In genomic region chr12:79935021-79935623, GRCh38 we compare ENCODE assay signal across 1 cellular context.
TF ChIP-seq lines count a peak whose summit lies in the region.

TSS of gene PPP1R12A (minus strand) at chr12:79935097. CDS start at chr12:79934931, 166 bp downstream.

TF ChIP-seq in HepG2, 621 proteins besides CTCF, POLR2A, EP300 and RAD21 (continued from another document and continues in another):
- TF ChIP-seq ZNF451 (CRISPR knock-in tag; IDR thresholded peaks at IDR 0.05) (no peak), PRDM15 (CRISPR knock-in tag; IDR thresholded peaks at IDR 0.05) (no peak), ZNF737 (CRISPR knock-in tag; IDR thresholded peaks at IDR 0.05; ENCODE audit: borderline replicate concordance) (no peak), NFRKB (IDR thresholded peaks at IDR 0.05) (no peak), ZNF430 (CRISPR knock-in tag; IDR thresholded peaks at IDR 0.05) (no peak), RBM39 (IDR thresholded peaks at IDR 0.05; ENCODE audit: low read depth, low read length, poor library complexity, severe bottlenecking) (peak; percentile 18), GLI4 (CRISPR knock-in tag; IDR thresholded peaks at IDR 0.05; ENCODE audit: borderline replicate concordance) (no peak), ZNF570 (CRISPR knock-in tag; IDR thresholded peaks at IDR 0.05; ENCODE audit: borderline replicate concordance) (no peak), GABPB1 (CRISPR knock-in tag; IDR thresholded peaks at IDR 0.05) (peak; percentile 88), ZNF550 (CRISPR knock-in tag; IDR thresholded peaks at IDR 0.05; ENCODE audit: borderline replicate concordance) (no peak), RNF219 (CRISPR knock-in tag; IDR thresholded peaks at IDR 0.05) (no peak), SMC3 (IDR thresholded peaks at IDR 0.05; ENCODE audit: low read length) (no peak), THRA (CRISPR knock-in tag; IDR thresholded peaks at IDR 0.05; ENCODE audit: borderline replicate concordance) (peak; percentile 31; the same call in 1 of the 2 replicates), ZNF598 (CRISPR knock-in tag; IDR thresholded peaks at IDR 0.05; ENCODE audit: borderline replicate concordance) (no peak), SNAPC2 (CRISPR knock-in tag; IDR thresholded peaks at IDR 0.05) (peak; percentile 63; the same call in 1 of the 2 replicates), AKAP8 (CRISPR knock-in tag; IDR thresholded peaks at IDR 0.05) (no peak), ZNF569 (CRISPR knock-in tag; IDR thresholded peaks at IDR 0.05; ENCODE audit: borderline replicate concordance) (peak; percentile 87; the same call in 1 of the 2 replicates), FIP1L1 (IDR thresholded peaks at IDR 0.05; ENCODE audit: borderline replicate concordance, insufficient read depth, low read depth, low read length) (no peak), HBP1 (CRISPR knock-in tag; IDR thresholded peaks at IDR 0.05; ENCODE audit: low read depth) (no peak), RFX3 (CRISPR knock-in tag; IDR thresholded peaks at IDR 0.05) (no peak), ZNF333 (CRISPR knock-in tag; IDR thresholded peaks at IDR 0.05; ENCODE audit: borderline replicate concordance) (no peak; the same call in 1 of the 2 replicates), DBP (CRISPR knock-in tag; IDR thresholded peaks at IDR 0.05; ENCODE audit: not compliant biosample characterization) (no peak), NCOA1 (CRISPR knock-in tag; IDR thresholded peaks at IDR 0.05) (no peak), KDM3A (CRISPR knock-in tag; IDR thresholded peaks at IDR 0.05; ENCODE audit: low read depth) (peak; percentile 51; the same call in 1 of the 2 replicates), ZFP36 (IDR thresholded peaks at IDR 0.05; ENCODE audit: borderline replicate concordance, low read depth, low read length, partially characterized antibody) (no peak), THYN1 (CRISPR knock-in tag; IDR thresholded peaks at IDR 0.05; ENCODE audit: borderline replicate concordance, low read depth) (no peak), DZIP1 (CRISPR knock-in tag; IDR thresholded peaks at IDR 0.05) (no peak), MBD4 (IDR thresholded peaks at IDR 0.05; ENCODE audit: borderline replicate concordance, low read length) (no peak), FOXA3 (CRISPR knock-in tag; IDR thresholded peaks at IDR 0.05) (no peak; the same call in 1 of the 2 replicates), IKZF5 (CRISPR knock-in tag; IDR thresholded peaks at IDR 0.05) (peak; percentile 74), CERS6 (CRISPR knock-in tag; IDR thresholded peaks at IDR 0.05) (no peak), ZNF878 (CRISPR knock-in tag; IDR thresholded peaks at IDR 0.05) (no peak), HOMEZ (CRISPR knock-in tag; IDR thresholded peaks at IDR 0.05; ENCODE audit: low read depth) (peak; percentile 89), TBL1XR1 (IDR thresholded peaks at IDR 0.05; ENCODE audit: borderline replicate concordance, low read length, partially characterized antibody) (no peak), SKIL (CRISPR knock-in tag; IDR thresholded peaks at IDR 0.05; ENCODE audit: borderline replicate concordance) (no peak; the same call in 1 of the 2 replicates), ZFP91 (CRISPR knock-in tag; IDR thresholded peaks at IDR 0.05; ENCODE audit: borderline replicate concordance) (peak; percentile 62; the same call in 1 of the 2 replicates), ZZZ3 (CRISPR knock-in tag; IDR thresholded peaks at IDR 0.05; ENCODE audit: borderline replicate concordance) (no peak; the same call in 1 of the 2 replicates), YY1 (IDR thresholded peaks at IDR 0.05; ENCODE audit: insufficient read depth, insufficient replicate concordance, low read depth, low read length) (peak; percentile 13), CAMTA2 (CRISPR knock-in tag; IDR thresholded peaks at IDR 0.05; ENCODE audit: borderline replicate concordance) (no peak)
